22 cellular contexts compared by ENCODE assay signal in the genomic region with DNA sequence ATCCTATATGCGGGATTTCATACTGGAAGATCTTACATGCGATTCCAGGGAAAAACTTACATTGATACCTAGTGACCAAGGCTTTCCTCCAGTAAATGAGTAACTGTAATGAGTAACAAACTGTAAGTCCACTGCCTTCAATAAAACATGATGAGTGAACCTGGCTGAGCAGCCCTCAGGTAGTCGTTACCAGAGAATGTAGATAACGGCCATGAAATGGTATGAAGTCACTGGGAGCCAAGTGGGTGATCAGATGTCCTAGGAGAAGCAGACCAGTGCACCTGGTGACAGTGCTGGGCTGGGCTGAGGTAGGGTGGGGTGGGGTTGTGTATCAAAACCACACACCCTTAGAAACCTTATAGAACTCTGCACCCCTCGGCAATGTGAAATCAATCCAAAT.
A peak's percentile ranks its signal among the peaks of the same experiment; 100 is the strongest.
DNase-seq lines count a peak whose midpoint lies in the region; ATAC-seq and TF ChIP-seq lines count a peak whose summit lies in the region.
"Had no signal": no experiment of that assay in that cellular context is flagged by ENCODE, and none has a peak within 500 bp of the region (broad histone marks: within the 10 kb centered on the region; RNA-seq: fewer than 3 reads in every experiment).

No MANE protein-coding gene starts in this region.

- H3K27me3 ChIP-seq in Peyer's patch (no peaks in the 10 kb centered on the region), osteoblast (ENCODE audit: insufficient read depth, low read length) (peaks cover 4% of the 10 kb centered on the region), BE2C (no peaks in the 10 kb centered on the region)
- H3K27me3 ChIP-seq: BLaER1 treated with 17β-estradiol and CSF1 and Interleukin-3, amounts not matched to agents 10 nM and 100 nM had no signal

- H3K27ac ChIP-seq in Peyer's patch (no peak overlapping the region), osteoblast (ENCODE audit: low read depth, low read length) (no peak overlapping the region)
- H3K27ac ChIP-seq: BLaER1 treated with 17β-estradiol and CSF1 and Interleukin-3, amounts not matched to agents 10 nM and 100 nM; PC-9; RWPE1; SK-N-MC had no signal

- no peak overlapping the region for H2AFZ ChIP-seq in osteoblast (ENCODE audit: low read length)
- H2AFZ ChIP-seq: GM23338, PC-9 had no signal

- DNase-seq in LoVo (ENCODE audit: low spot score) = peak; percentile 7
- peak in 2 of 3 donors; percentile 53 to 63 for DNase-seq in Peyer's patch
- peak; percentile 66 for DNase-seq in islet precursor cell
- DNase-seq in osteoblast (ENCODE audit: insufficient read length, low spot score, missing footprints) = peak; percentile 58
- no peak for DNase-seq in BE2C
- DNase-seq: Caco-2; CD4-positive, alpha-beta memory T cell; HCEC 1CT; KG1; NCI-H1105; NCI-H146; NCI-H2081; NCI-H446 treated with DMSO at 0.1 percent for 48 hours; NCI-H526 treated with DMSO at 0.1 percent for 48 hours; PC-9; SHP77 treated with DMSO at 0.1 percent for 48 hours had no signal

- H3K4me1 ChIP-seq in Peyer's patch (no peaks in the 10 kb centered on the region), osteoblast (ENCODE audit: insufficient read depth, low read length) (no peaks in the 10 kb centered on the region), BE2C (no peaks in the 10 kb centered on the region)
- H3K4me1 ChIP-seq: BLaER1 treated with 17β-estradiol and CSF1 and Interleukin-3, amounts not matched to agents 10 nM and 100 nM; Caco-2 had no signal

- no peak for TF ChIP-seq CTCF in Peyer's patch (IDR thresholded peaks at IDR 0.05)
- TF ChIP-seq CTCF in osteoblast (IDR thresholded peaks at IDR 0.05; ENCODE audit: extremely low read depth, low read depth, low read length) = no peak
- TF ChIP-seq CTCF in BE2C (IDR thresholded peaks at IDR 0.05; ENCODE audit: low read depth, low read length) = no peak

- H3K36me3 ChIP-seq in Peyer's patch = no peaks in the 10 kb centered on the region
- no peaks in the 10 kb centered on the region for H3K36me3 ChIP-seq in osteoblast (ENCODE audit: insufficient read depth, low read length)
- no peaks in the 10 kb centered on the region for H3K36me3 ChIP-seq in BE2C
- H3K36me3 ChIP-seq: BLaER1 treated with 17β-estradiol and CSF1 and Interleukin-3, amounts not matched to agents 10 nM and 100 nM had no signal

- no peak for ATAC-seq in esophagus mucosa
- ATAC-seq in HG03039 (IDR thresholded peaks at IDR 0.05; ENCODE audit: unreplicated experiment) = no peak
- ATAC-seq: GM23338 had no signal

- H3K4me3 ChIP-seq in Peyer's patch (no peak overlapping the region), osteoblast (ENCODE audit: insufficient read depth, low read length) (no peak overlapping the region), BE2C (ENCODE audit: low read depth, low read length) (no peak overlapping the region)
- H3K4me3 ChIP-seq: BLaER1 treated with 17β-estradiol and CSF1 and Interleukin-3, amounts not matched to agents 10 nM and 100 nM; GM23338; PC-9; SK-N-MC had no signal

- TF ChIP-seq POLR2A in Peyer's patch (IDR thresholded peaks at IDR 0.05) = no peak

- no peaks in the 10 kb centered on the region for H3K79me2 ChIP-seq in osteoblast (ENCODE audit: insufficient read depth, low read length)

- H3K9me3 ChIP-seq in Peyer's patch (no peaks in the 10 kb centered on the region), osteoblast (ENCODE audit: low read depth, low read length) (no peaks in the 10 kb centered on the region), BE2C (no peaks in the 10 kb centered on the region)
- H3K9me3 ChIP-seq: BLaER1 treated with 17β-estradiol and CSF1 and Interleukin-3, amounts not matched to agents 10 nM and 100 nM; Caco-2 had no signal

- H4K20me1 ChIP-seq in osteoblast (ENCODE audit: insufficient read depth, low read length) = no peaks in the 10 kb centered on the region
- H4K20me1 ChIP-seq: BLaER1 treated with 17β-estradiol and CSF1 and Interleukin-3, amounts not matched to agents 10 nM and 100 nM had no signal

- no peak overlapping the region for H3K4me2 ChIP-seq in osteoblast (ENCODE audit: insufficient read depth, low read length)
- H3K4me2 ChIP-seq: BLaER1 treated with 17β-estradiol and CSF1 and Interleukin-3, amounts not matched to agents 10 nM and 100 nM; GM23338; PC-9 had no signal
